In genomic region chr12:113136128-113136989, GRCh38 we compare ENCODE assay signal across 8 cellular contexts. TPM values are rescaled to one million over a fixed set of nuclear protein-coding genes. Genes with fewer than 3 reads are reported as not detected.
DNase-seq lines count a peak whose midpoint lies in the region; ATAC-seq and TF ChIP-seq lines count a peak whose summit lies in the region.

No MANE protein-coding gene starts in this region.

- H3K36me3 ChIP-seq in Caco-2 (ENCODE audit: control insufficient read depth, insufficient read depth, low read length) (no peaks in the 10 kb centered on the region), MG63 (no peaks in the 10 kb centered on the region)

- H3K4me3 ChIP-seq in Caco-2 (ENCODE audit: low read depth, low read length) = no peak overlapping the region
- H3K4me3 ChIP-seq in MG63 = no peak overlapping the region

- H3K27me3 Mint-ChIP-seq in Caco-2 (ENCODE audit: insufficient read depth, unreplicated experiment) = no peaks in the 10 kb centered on the region
- H3K27me3 Mint-ChIP-seq in activated T-cell treated with anti-CD3 and anti-CD28 coated beads, Interleukin-2, amount 50 U/mL, for 72 hours (ENCODE audit: low read depth) = no peaks in the 10 kb centered on the region

- no peak overlapping the region for H3K27ac Mint-ChIP-seq in Caco-2 (ENCODE audit: unreplicated experiment)
- H3K27ac Mint-ChIP-seq in activated T-cell treated with anti-CD3 and anti-CD28 coated beads, Interleukin-2, amount 50 U/mL, for 72 hours = peak overlapping the region; percentile 84

- CTCF ChIA-PET in Caco-2 (lab: Charles Lee) = interaction anchor here (0.5 to 1.1 kb wide), 2 partner anchors 17 to 613 kb away, joined by 3 to 4 read pairs; no protein-coding TSS in a partner anchor

- BruUV-seq in Caco-2 (replicated peaks; lab: Mats Ljungman, UMichigan) = no TSS peak

- TF ChIP-seq CTCF in Caco-2 (IDR thresholded peaks at IDR 0.05; ENCODE audit: insufficient read depth in 1 of 2, low read depth in 1 of 2, low read length in 1 of 2, severe bottlenecking in 1 of 2, unreplicated experiment in 1 of 2) = no peak

- H3K4me1 ChIP-seq in Caco-2 = no peaks in the 10 kb centered on the region; the same call in 1 of the 2 replicates

- H3K9me3 ChIP-seq in Caco-2 = no peaks in the 10 kb centered on the region
- no peaks in the 10 kb centered on the region for H3K9me3 ChIP-seq in MG63

- H3K27me3 ChIP-seq in Caco-2 (replicated peaks; ENCODE audit: control insufficient read depth, insufficient read depth, low read length) (no peaks in the 10 kb centered on the region), MG63 (no peaks in the 10 kb centered on the region)

- ATAC-seq in activated T-cell treated with anti-CD3 and anti-CD28 coated beads, Interleukin-2, amount 50 U/mL, for 72 hours (replicated peaks in 1 of 2) = peak; percentile 76 to 78
- ATAC-seq in HG03280 (IDR thresholded peaks at IDR 0.05; ENCODE audit: unreplicated experiment) = no peak

- intact Hi-C loops in Caco-2 (cut with micrococcal nuclease; ENCODE audit: unreplicated experiment) = no loop called here

- no peaks in the 10 kb centered on the region for H3K4me1 Mint-ChIP-seq in Caco-2 (ENCODE audit: low read depth, unreplicated experiment)
- peaks cover 32% of the 10 kb centered on the region for H3K4me1 Mint-ChIP-seq in activated T-cell treated with anti-CD3 and anti-CD28 coated beads, Interleukin-2, amount 50 U/mL, for 72 hours (ENCODE audit: low read depth)

- DNase-seq in Caco-2 (no peak), NCI-H510A (lab: John Stamatoyannopoulos, UW) (peak; percentile 47), iPS-NIHi7 (ENCODE audit: extremely low spot score) (peak; percentile 43), HPDE6-E6E7 (ENCODE audit: extremely low spot score) (no peak), MG63 (no peak)
- DNase-seq in activated T-cell treated with anti-CD3 and anti-CD28 coated beads, Interleukin-2, amount 50 U/mL, for 72 hours = peak; percentile 83 to 85
- DNase-seq in stimulated activated CD8-positive, alpha-beta memory T cell treated with anti-CD3 and anti-CD28 coated beads, Interleukin-2, amount 100 ng/mL, for 48 hours (ENCODE audit: low read depth in 2 of 2) = peak; percentile 55 to 60

- H3K9me3 Mint-ChIP-seq in Caco-2 (ENCODE audit: unreplicated experiment) = no peaks in the 10 kb centered on the region
- no peaks in the 10 kb centered on the region for H3K9me3 Mint-ChIP-seq in activated T-cell treated with anti-CD3 and anti-CD28 coated beads, Interleukin-2, amount 50 U/mL, for 72 hours

- no peaks in the 10 kb centered on the region for H3K36me3 Mint-ChIP-seq in Caco-2 (ENCODE audit: insufficient read depth, unreplicated experiment)
- H3K36me3 Mint-ChIP-seq in activated T-cell treated with anti-CD3 and anti-CD28 coated beads, Interleukin-2, amount 50 U/mL, for 72 hours (ENCODE audit: insufficient read depth in 2 of 2) = no peaks in the 10 kb centered on the region

- POLR2A ChIA-PET in Caco-2 (lab: Charles Lee) = no interaction called here

- peak overlapping the region; percentile 60 for H3K4me3 Mint-ChIP-seq in Caco-2 (ENCODE audit: unreplicated experiment)
- H3K4me3 Mint-ChIP-seq in activated T-cell treated with anti-CD3 and anti-CD28 coated beads, Interleukin-2, amount 50 U/mL, for 72 hours = peak overlapping the region; percentile 81 to 90

RNA-seq across cellular contexts. Expression of gene RASAL1, which starts 0.8 kb away (rescaled TPM):
- total RNA-seq in Caco-2 (2022) = not detected in 2 replicates
- total RNA-seq in activated T-cell treated with anti-CD3 and anti-CD28 coated beads, Interleukin-2, amount 50 U/mL, for 72 hours = 10 to 100 TPM in 1 of 2 donors, 1 to 10 TPM in 1; 6.7 to 13.4 TPM
- total RNA-seq in MG63 (2014; rRNA removed; shearing (Covaris generic); ENCODE audit: low replicate concordance) = not detected in 2 replicates

RNA-seq across cellular contexts. Expression of gene CFAP73, which starts 13.2 kb away (rescaled TPM):
- total RNA-seq in Caco-2 (2022) = 0.23 TPM in 1 of 2 replicates, not detected in the other
- 1 to 10 TPM; 2.0 to 2.1 TPM for total RNA-seq in activated T-cell treated with anti-CD3 and anti-CD28 coated beads, Interleukin-2, amount 50 U/mL, for 72 hours
- not detected in 2 replicates for total RNA-seq in MG63 (2014; rRNA removed; shearing (Covaris generic); ENCODE audit: low replicate concordance)

RNA-seq across cellular contexts. Expression of gene DDX54, which starts 48.9 kb away (rescaled TPM):
- total RNA-seq in Caco-2 (2022) = 101 and 110 TPM in 2 replicates
- total RNA-seq in activated T-cell treated with anti-CD3 and anti-CD28 coated beads, Interleukin-2, amount 50 U/mL, for 72 hours = 10 to 100 TPM; 81.4 to 82.7 TPM
- total RNA-seq in MG63 (2014; rRNA removed; shearing (Covaris generic); ENCODE audit: low replicate concordance) = 80.5 and 82.0 TPM in 2 replicates

RNA-seq across cellular contexts. Expression of gene RITA1, which starts 49.2 kb away (rescaled TPM):
- total RNA-seq in Caco-2 (2022) = 32.7 and 33.6 TPM in 2 replicates
- total RNA-seq in activated T-cell treated with anti-CD3 and anti-CD28 coated beads, Interleukin-2, amount 50 U/mL, for 72 hours = 10 to 100 TPM; 21.3 to 25.1 TPM
- 34.4 and 38.6 TPM in 2 replicates for total RNA-seq in MG63 (2014; rRNA removed; shearing (Covaris generic); ENCODE audit: low replicate concordance)

Comparison
In these comparisons a context has a peak if more than half of its experiments do, and no peak if none do; other contexts are left out.
1. DNase-seq: peak in NCI-H510A (single experiment), activated T-cell treated with anti-CD3 and anti-CD28 coated beads, Interleukin-2, amount 50 U/mL, for 72 hours (2 of 2), iPS-NIHi7 (single experiment) and stimulated activated CD8-positive, alpha-beta memory T cell treated with anti-CD3 and anti-CD28 coated beads, Interleukin-2, amount 100 ng/mL, for 48 hours (2 of 2); none in Caco-2 (0 of 2), HPDE6-E6E7 (single experiment) and MG63 (single experiment).